In genomic region chr15:67782592-67782991, GRCh38 we compare ENCODE assay signal across 22 cellular contexts. TPM values are rescaled to one million over a fixed set of nuclear protein-coding genes. Genes with fewer than 3 reads are reported as not detected.
DNase-seq lines count a peak whose midpoint lies in the region; ATAC-seq and TF ChIP-seq lines count a peak whose summit lies in the region.
"Had no signal": no experiment of that assay in that cellular context is flagged by ENCODE, and none has a peak within 500 bp of the region (broad histone marks: within the 10 kb centered on the region; RNA-seq: fewer than 3 reads in every experiment).

No MANE protein-coding gene starts in this region.

- no peaks in the 10 kb centered on the region for H3K27me3 ChIP-seq in GM23338 (ENCODE audit: insufficient read depth)
- no peaks in the 10 kb centered on the region for H3K27me3 ChIP-seq in neural progenitor cell
- H3K27me3 ChIP-seq in SJCRH30: no peaks in the 10 kb centered on the region
- H3K27me3 ChIP-seq in breast epithelium: no peaks in the 10 kb centered on the region
- H3K27me3 ChIP-seq: ascending aorta, tibial nerve had no signal

- no peaks in the 10 kb centered on the region for H4K20me1 ChIP-seq in GM23338 (replicated peaks; ENCODE audit: insufficient read depth)
- no peaks in the 10 kb centered on the region for H4K20me1 ChIP-seq in neural progenitor cell (ENCODE audit: low read depth)

- H3K9ac ChIP-seq in neural progenitor cell: peak overlapping the region; percentile 12

- no peak overlapping the region for H3K4me3 Mint-ChIP-seq in GM23338
- peak overlapping the region; percentile 75 for H3K4me3 Mint-ChIP-seq in neural progenitor cell
- H3K4me3 Mint-ChIP-seq: activated T-cell treated with anti-CD3 and anti-CD28 coated beads, Interleukin-2, amount 50 U/mL, for 4 hours; CD4-positive, alpha-beta T cell had no signal

- H3K4me1 Mint-ChIP-seq in GM23338 (peaks cover 53% of the 10 kb centered on the region), neural progenitor cell (peaks cover 68% of the 10 kb centered on the region)

- H2AFZ ChIP-seq in GM23338: 0 out of 2 replicates have a peak overlapping the region, but pooled peaks have one; percentile 24
- H2AFZ ChIP-seq in neural progenitor cell (replicated peaks): peak overlapping the region; percentile 44

- H3F3A ChIP-seq in GM23338 (replicated peaks; ENCODE audit: low read depth) (0 out of 2 replicates have a peak, but pooled peaks cover 4% of the 10 kb centered on the region), neural progenitor cell (ENCODE audit: low read depth) (peaks cover 50% of the 10 kb centered on the region)

- ATAC-seq in GM23338: peak; percentile 84

- H3K9me3 Mint-ChIP-seq in GM23338 (no peaks in the 10 kb centered on the region), neural progenitor cell (no peaks in the 10 kb centered on the region)
- H3K9me3 Mint-ChIP-seq: activated T-cell treated with anti-CD3 and anti-CD28 coated beads, Interleukin-2, amount 50 U/mL, for 4 hours; CD4-positive, alpha-beta T cell; IgD-negative memory B cell; stimulated activated naive CD8-positive, alpha-beta T cell treated with anti-CD3 and anti-CD28 coated beads, Interleukin-15, Interleukin-2, amounts not matched to agents 100 ng/mL and 50 ng/mL, for 24 hours had no signal

- no peaks in the 10 kb centered on the region for H3K36me3 Mint-ChIP-seq in GM23338 (ENCODE audit: low read depth)
- no peaks in the 10 kb centered on the region for H3K36me3 Mint-ChIP-seq in neural progenitor cell

- peak; percentile 64 for DNase-seq in GM23338 (ENCODE audit: low spot score)
- DNase-seq in NCI-H146 (lab: John Stamatoyannopoulos, UW): peak; percentile 47
- peak; percentile 21 for DNase-seq in choroid plexus epithelial cell (ENCODE audit: low read depth)
- peak; percentile 69 for DNase-seq in neural progenitor cell (ENCODE audit: low spot score)
- DNase-seq in SJCRH30: no peak
- DNase-seq in breast epithelium (ENCODE audit: low spot score in 2 of 2): no peak
- no peak for DNase-seq in NCI-H2029 (lab: John Stamatoyannopoulos, UW)
- DNase-seq in NCI-H1417 (lab: John Stamatoyannopoulos, UW): no peak
- DNase-seq: DMS153; NCI-H2029 treated with DMSO at 0.1 percent for 48 hours; NCI-H446; NK-92 treated with Interleukin-12 subunit alpha and Interleukin-12 subunit beta, amount 100 ng/mL, for 24 hours had no signal

- H3K27ac Mint-ChIP-seq in GM23338: 0 out of 2 replicates have a peak overlapping the region, but pooled peaks have one; percentile 15
- H3K27ac Mint-ChIP-seq in neural progenitor cell: peak overlapping the region; percentile 67

- H3K27me3 Mint-ChIP-seq in GM23338 (ENCODE audit: insufficient read depth, low read depth, poor library complexity) (no peaks in the 10 kb centered on the region), neural progenitor cell (ENCODE audit: insufficient read depth, low read depth) (peaks cover 11% of the 10 kb centered on the region)
- H3K27me3 Mint-ChIP-seq: CD4-positive, alpha-beta T cell; stimulated activated naive CD8-positive, alpha-beta T cell treated with anti-CD3 and anti-CD28 coated beads, Interleukin-15, Interleukin-2, amounts not matched to agents 100 ng/mL and 50 ng/mL, for 24 hours had no signal

- TF ChIP-seq CTCF in GM23338 (conservative IDR thresholded peaks at IDR 0.05; ENCODE audit: low read depth in 2 of 2): no peak
- TF ChIP-seq CTCF in choroid plexus epithelial cell (conservative IDR thresholded peaks at IDR 0.05; ENCODE audit: low read depth, low read length): no peak
- no peak for TF ChIP-seq CTCF in neural progenitor cell (IDR thresholded peaks at IDR 0.05)
- no peak for TF ChIP-seq CTCF in breast epithelium (IDR thresholded peaks at IDR 0.05)

- H3K27ac ChIP-seq in GM23338 (ENCODE audit: low read depth) (peak overlapping the region; percentile 53), neural progenitor cell (peak overlapping the region; percentile 97), SJCRH30 (no peak overlapping the region), breast epithelium (no peak overlapping the region)
- H3K27ac ChIP-seq: ascending aorta, RWPE1, tibial nerve had no signal

- no peak overlapping the region for H3K4me3 ChIP-seq in GM23338
- no peak overlapping the region for H3K4me3 ChIP-seq in choroid plexus epithelial cell (ENCODE audit: low read depth, low read length)
- peak overlapping the region; percentile 9 for H3K4me3 ChIP-seq in neural progenitor cell
- H3K4me3 ChIP-seq in SJCRH30: no peak overlapping the region
- no peak overlapping the region for H3K4me3 ChIP-seq in breast epithelium
- H3K4me3 ChIP-seq: ascending aorta, smooth muscle cell, tibial nerve had no signal

- H3K79me2 ChIP-seq in GM23338 (replicated peaks; ENCODE audit: insufficient read depth) (no peaks in the 10 kb centered on the region), neural progenitor cell (ENCODE audit: low read depth) (no peaks in the 10 kb centered on the region)

- H3K9me3 ChIP-seq in neural progenitor cell (ENCODE audit: low read depth) (no peaks in the 10 kb centered on the region), SJCRH30 (replicated peaks) (no peaks in the 10 kb centered on the region), breast epithelium (no peaks in the 10 kb centered on the region)
- H3K9me3 ChIP-seq: ascending aorta, tibial nerve had no signal

- peak overlapping the region; percentile 61; the same call in 1 of the 2 replicates for H3K4me2 ChIP-seq in GM23338
- peak overlapping the region; percentile 52 for H3K4me2 ChIP-seq in neural progenitor cell
- H3K4me2 ChIP-seq: smooth muscle cell had no signal

- H3K36me3 ChIP-seq in GM23338 (ENCODE audit: insufficient read depth) (no peaks in the 10 kb centered on the region), neural progenitor cell (no peaks in the 10 kb centered on the region), SJCRH30 (no peaks in the 10 kb centered on the region), breast epithelium (no peaks in the 10 kb centered on the region)
- H3K36me3 ChIP-seq: ascending aorta had no signal

- no peak for TF ChIP-seq POLR2A in breast epithelium (IDR thresholded peaks at IDR 0.05)

- intact Hi-C loops in breast epithelium (cut with DNase I; ENCODE audit: low total_unique reads): loop anchor here (10.0 kb wide), 1 partner anchor 1578 kb away; no protein-coding TSS in a partner anchor

- H3K4me1 ChIP-seq in GM23338 (ENCODE audit: insufficient read depth) (peaks cover 42% of the 10 kb centered on the region), neural progenitor cell (peaks cover 83% of the 10 kb centered on the region), SJCRH30 (peaks cover 36% of the 10 kb centered on the region), breast epithelium (no peaks in the 10 kb centered on the region)
- H3K4me1 ChIP-seq: ascending aorta, tibial nerve had no signal

- no peaks in the 10 kb centered on the region for H3K9me2 ChIP-seq in GM23338 (ENCODE audit: insufficient read depth)

TF ChIP-seq in GM23338, 12 proteins besides CTCF, POLR2A, EP300 and RAD21 (continues in another document):
- TF ChIP-seq JUNB (IDR thresholded peaks at IDR 0.05; ENCODE audit: unreplicated experiment): no peak

RNA-seq across cellular contexts. Expression of gene SKOR1, which starts 42.7 kb away (rescaled TPM):
- total RNA-seq in GM23338 (2014; rRNA removed; shearing (Covaris generic)): 0.17 and 0.19 TPM in 2 replicates
- polyA plus RNA-seq in GM23338 (2016; fragmentation: Nextera tagmentation; extraction: Ambion mirVana): not detected in 2 replicates
- total RNA-seq in neural progenitor cell (ENCODE audit: low replicate concordance) (0.09 and 0.51 TPM in 2 replicates), breast epithelium (1 to 10 TPM in 2 of 3 donors, under 1 TPM in 1; 0.98 to 1.8 (median 1.1) TPM)
- total RNA-seq in SJCRH30 (2014; rRNA removed; shearing (Covaris generic)): 3.1 and 4.5 TPM in 2 replicates
- total RNA-seq: ascending aorta had no signal
- polyA plus RNA-seq: IgD-negative memory B cell had no signal

RNA-seq across cellular contexts. Expression of gene RNU6-1, which starts 57.3 kb away (rescaled TPM):
- not detected in 2 replicates for total RNA-seq in GM23338 (2014; rRNA removed; shearing (Covaris generic))
- polyA plus RNA-seq in GM23338 (2016; fragmentation: Nextera tagmentation; extraction: Ambion mirVana): not detected in 2 replicates
- total RNA-seq in neural progenitor cell (ENCODE audit: low replicate concordance) (not detected in 2 replicates), breast epithelium (not detected)
- total RNA-seq in SJCRH30 (2014; rRNA removed; shearing (Covaris generic)): not detected in 2 replicates
- total RNA-seq: activated T-cell treated with anti-CD3 and anti-CD28 coated beads, Interleukin-2, amount 50 U/mL, for 4 hours; ascending aorta; CD4-positive, alpha-beta T cell; fibroblast of lung; lower leg skin; smooth muscle cell; tibial nerve had no signal
- polyA plus RNA-seq: fibroblast of lung, IgD-negative memory B cell, smooth muscle cell had no signal

Comparison
In these comparisons a context has a peak if more than half of its experiments do, and no peak if none do; other contexts are left out.
1. DNase-seq: peak in GM23338 (single experiment), NCI-H146 (single experiment), choroid plexus epithelial cell (single experiment) and neural progenitor cell (single experiment); none in SJCRH30 (0 of 2), breast epithelium (0 of 2), NCI-H2029 (single experiment) and NCI-H1417 (0 of 3).
2. H3K27ac ChIP-seq: peak in GM23338 (single experiment) and neural progenitor cell (single experiment); none in SJCRH30 (single experiment) and breast epithelium (0 of 2).